ENCODE assay signal across 27 cellular contexts in the genomic region with DNA sequence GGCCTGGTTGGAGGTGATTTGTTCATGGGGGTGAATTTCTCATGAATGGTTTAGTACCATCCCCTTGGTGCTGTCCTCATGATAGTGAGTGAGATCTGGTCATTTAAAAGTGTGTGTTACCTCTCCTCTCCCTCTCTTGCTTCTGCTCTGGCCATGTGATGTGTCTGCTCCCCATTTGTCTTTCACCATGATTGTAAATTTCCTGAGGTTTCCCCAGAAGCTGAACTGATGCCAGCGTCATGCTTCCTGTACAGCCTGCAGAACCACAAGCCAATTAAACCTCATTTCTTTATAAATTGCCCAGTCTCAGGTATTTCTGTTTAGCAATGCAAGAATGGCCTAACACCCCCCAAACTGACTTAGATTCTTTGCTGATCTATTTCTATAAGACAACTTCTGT.
"Had no signal": no experiment of that assay in that cellular context is flagged by ENCODE, and none has a peak within 500 bp of the region (broad histone marks: within the 10 kb centered on the region; RNA-seq: fewer than 3 reads in every experiment).

No MANE protein-coding gene starts in this region.

- H3K27ac Mint-ChIP-seq: nephron progenitor cell; stimulated activated memory B cell treated with anti-CD40 and anti-IgM and Interleukin-4, amounts not matched to agents 10 μg/mL and 1 μg/mL and 100 μg/mL, for 72 hours had no signal

- H3K4me3 ChIP-seq: esophagus squamous epithelium, heart right ventricle, left lung, prostate gland, right atrium auricular region, suprapubic skin, transverse colon, upper lobe of right lung, uterus had no signal

- DNase-seq: cortex of kidney; effector CD8-positive, alpha-beta T cell; erythroblast; esophagus squamous epithelium; foreskin melanocyte; glutamatergic neuron; heart right ventricle; hippocampal formation; left cardiac atrium; left lung; mammary epithelial cell; mesendoderm; midbrain; naive thymus-derived CD8-positive, alpha-beta T cell; nephron progenitor cell; nucleus accumbens; stimulated activated CD4-positive, alpha-beta T cell treated with anti-CD3 and anti-CD28 coated beads, Interleukin-2, amount 100 ng/mL, for 24 hours; stimulated activated CD4-positive, alpha-beta T cell treated with anti-CD3 and anti-CD28 coated beads, Interleukin-4, amount 100 ng/mL, for 24 hours; stimulated activated naive CD8-positive, alpha-beta T cell treated with anti-CD3 and anti-CD28 coated beads, Interleukin-15, Interleukin-2, amounts not matched to agents 100 U/mL and 50 U/mL, for 24 hours; transverse colon; upper lobe of right lung; uterus had no signal

- H3K27me3 Mint-ChIP-seq: naive thymus-derived CD8-positive, alpha-beta T cell; stimulated activated memory B cell treated with anti-CD40 and anti-IgM and Interleukin-4, amounts not matched to agents 10 μg/mL and 1 μg/mL and 100 μg/mL, for 72 hours had no signal

- H3K4me3 Mint-ChIP-seq: naive thymus-derived CD8-positive, alpha-beta T cell; nephron progenitor cell; stimulated activated memory B cell treated with anti-CD40 and anti-IgM and Interleukin-4, amounts not matched to agents 10 μg/mL and 1 μg/mL and 100 μg/mL, for 72 hours had no signal

- H3K4me1 Mint-ChIP-seq: nephron progenitor cell had no signal

- H3K4me1 ChIP-seq: heart right ventricle, left lung, prostate gland, right atrium auricular region, suprapubic skin, upper lobe of right lung, uterus had no signal

- H3K9me3 ChIP-seq: prostate gland, uterus had no signal

- H3K36me3 ChIP-seq: esophagus squamous epithelium, heart right ventricle, left lung, prostate gland, right atrium auricular region, suprapubic skin, transverse colon, upper lobe of right lung, uterus had no signal

- ATAC-seq: heart right ventricle; left cardiac atrium; left lung; naive thymus-derived CD8-positive, alpha-beta T cell; sciatic nerve; stimulated activated memory B cell treated with anti-CD40 and anti-IgM and Interleukin-4, amounts not matched to agents 10 μg/mL and 1 μg/mL and 100 μg/mL, for 72 hours; stimulated activated naive CD8-positive, alpha-beta T cell treated with anti-CD3 and anti-CD28 coated beads, Interleukin-15, Interleukin-2, amounts not matched to agents 100 U/mL and 50 U/mL, for 24 hours; upper lobe of right lung had no signal
